1 cellular context compared by ENCODE assay signal in genomic region chr20:35967979-35968640, GRCh38.
TF ChIP-seq lines count a peak whose summit lies in the region.

CNBD2 (plus strand) TSS chr20:35968590; CDS start chr20:35968763, 173 bp downstream.

TF ChIP-seq in HepG2, 621 proteins besides CTCF, POLR2A, EP300 and RAD21 (continued from another document):
- TF ChIP-seq ZKSCAN8 (CRISPR knock-in tag; IDR thresholded peaks at IDR 0.05; ENCODE audit: borderline replicate concordance) (no peak), ZNF737 (CRISPR knock-in tag; IDR thresholded peaks at IDR 0.05; ENCODE audit: borderline replicate concordance) (no peak), KDM1A (CRISPR knock-in tag; IDR thresholded peaks at IDR 0.05) (no peak), ZNF44 (CRISPR knock-in tag; IDR thresholded peaks at IDR 0.05) (no peak), SIN3B (IDR thresholded peaks at IDR 0.05; ENCODE audit: low read length) (no peak), NONO (IDR thresholded peaks at IDR 0.05) (no peak), NONO (CRISPR knock-in tag; conservative IDR thresholded peaks at IDR 0.05) (no peak), ATF7 (IDR thresholded peaks at IDR 0.05) (no peak), ATF7 (CRISPR knock-in tag; IDR thresholded peaks at IDR 0.05) (no peak), FOXC1 (CRISPR knock-in tag; IDR thresholded peaks at IDR 0.05; ENCODE audit: borderline replicate concordance) (no peak), CSRNP2 (CRISPR knock-in tag; conservative IDR thresholded peaks at IDR 0.05; ENCODE audit: low read depth) (no peak)
